Comparison of ENCODE assay signal across 11 cellular contexts in genomic region chr2:209426432-209426831, GRCh38. TPM values are rescaled to one million over a fixed set of nuclear protein-coding genes. Genes with fewer than 3 reads are reported as not detected.
DNase-seq lines count a peak whose midpoint lies in the region; ATAC-seq, FAIRE-seq and TF ChIP-seq lines count a peak whose summit lies in the region.
"Had no signal": no experiment of that assay in that cellular context is flagged by ENCODE, and none has a peak within 500 bp of the region (broad histone marks: within the 10 kb centered on the region; RNA-seq: fewer than 3 reads in every experiment).

No MANE protein-coding gene starts in this region.

- FAIRE-seq in A204.1 (lab: Jason Lieb, UNC): peak; percentile 39

- H3K27me3 ChIP-seq in foreskin keratinocyte: no peaks in the 10 kb centered on the region
- H3K27me3 ChIP-seq: brain microvascular endothelial cell had no signal

- peaks cover 18% of the 10 kb centered on the region for H3K4me1 ChIP-seq in foreskin keratinocyte

- DNase-seq in NCI-H1417 treated with DMSO at 0.1 percent for 48 hours (lab: John Stamatoyannopoulos, UW) (peak; percentile 64), RPMI8226 (peak; percentile 7), foreskin keratinocyte (peak; percentile 64 to 89), SW 1271 (lab: John Stamatoyannopoulos, UW) (no peak)
- DNase-seq in activated naive CD4-positive, alpha-beta T cell treated with Interleukin-2 at 50 U/mL for 16 hours: no peak
- DNase-seq in stimulated activated CD8-positive, alpha-beta memory T cell treated with anti-CD3 and anti-CD28 coated beads, Interleukin-4, amount 100 ng/mL, for 48 hours: no peak
- DNase-seq: activated B cell treated with CpG ODN at 0.5 μM for 24 hours, brain microvascular endothelial cell had no signal

- TF ChIP-seq CTCF in foreskin keratinocyte (conservative IDR thresholded peaks at IDR 0.05): no peak

- peak; percentile 18 for ATAC-seq in foreskin keratinocyte
- ATAC-seq in HG03159 (IDR thresholded peaks at IDR 0.05; ENCODE audit: unreplicated experiment): no peak
- ATAC-seq: left lobe of liver had no signal

- peak overlapping the region; percentile 70 for H3K27ac ChIP-seq in foreskin keratinocyte
- H3K27ac ChIP-seq: brain microvascular endothelial cell had no signal

RNA-seq across cellular contexts. Expression of gene MAP2, which starts 2.6 kb away (rescaled TPM):
- 7.4 and 9.1 TPM in 2 replicates for total RNA-seq in foreskin keratinocyte
- 3.1 and 3.6 TPM in 2 replicates for polyA plus RNA-seq in foreskin keratinocyte

Comparison
In these comparisons a context has a peak if more than half of its experiments do, and no peak if none do; other contexts are left out.
1. DNase-seq: peak in NCI-H1417 treated with DMSO at 0.1 percent for 48 hours (single experiment), RPMI8226 (single experiment) and foreskin keratinocyte (2 of 2); none in activated naive CD4-positive, alpha-beta T cell treated with Interleukin-2 at 50 U/mL for 16 hours (single experiment), SW 1271 (0 of 2) and stimulated activated CD8-positive, alpha-beta memory T cell treated with anti-CD3 and anti-CD28 coated beads, Interleukin-4, amount 100 ng/mL, for 48 hours (single experiment).